In the genomic region with DNA sequence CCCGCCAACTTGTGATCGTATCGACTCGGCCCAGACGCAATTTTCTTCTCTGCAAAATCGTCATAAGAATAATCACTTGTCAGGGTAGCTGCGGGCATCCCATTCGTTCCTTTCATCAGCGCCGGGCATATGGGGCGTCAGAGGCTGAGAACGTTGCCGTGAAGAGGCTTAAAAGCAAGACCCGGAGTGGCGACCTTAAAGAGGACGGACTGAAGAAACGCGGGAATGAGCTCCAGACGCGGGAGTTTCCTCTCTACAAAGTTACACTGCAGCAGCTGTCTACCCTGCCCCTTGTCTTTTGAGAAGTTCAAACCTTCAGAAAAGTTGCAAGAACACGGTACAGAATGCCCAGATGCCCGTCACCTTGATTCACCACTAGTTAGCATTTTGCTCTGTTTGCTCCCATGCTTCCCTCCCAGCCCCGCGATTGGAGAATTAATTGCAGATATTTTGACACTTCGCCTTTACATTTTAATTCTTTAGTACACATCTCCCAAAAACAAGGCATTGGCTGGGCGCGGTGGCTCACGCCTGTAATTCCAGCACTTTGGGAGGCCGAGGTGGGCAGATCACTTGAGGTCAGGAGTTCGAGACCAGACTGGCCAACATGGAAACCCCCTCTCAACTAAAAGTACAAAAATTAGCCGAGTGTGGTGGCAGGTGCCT, we compare ENCODE assay signal across 8 cellular contexts. TPM values are rescaled to one million over a fixed set of nuclear protein-coding genes. Genes with fewer than 3 reads are reported as not detected.
DNase-seq lines count a peak whose midpoint lies in the region; ATAC-seq and TF ChIP-seq lines count a peak whose summit lies in the region.

No MANE protein-coding gene starts in this region.

- H3K4me3 Mint-ChIP-seq in HFFc6 (peak overlapping the region; percentile 96), WTC11 (peak overlapping the region; percentile 77)

- peak overlapping the region; percentile 70 to 91 (median 82) for H3K4me3 ChIP-seq in BLaER1 treated with 17β-estradiol and CSF1 and Interleukin-3, amounts not matched to agents 10 nM and 100 nM
- peak overlapping the region; percentile 89 to 96 (median 96) for H3K4me3 ChIP-seq in skeletal muscle tissue (ENCODE audit: low read length in 3 of 3)

- no peaks in the 10 kb centered on the region for H4K20me1 ChIP-seq in BLaER1 treated with 17β-estradiol and CSF1 and Interleukin-3, amounts not matched to agents 10 nM and 100 nM

- CTCF ChIA-PET in WTC11 (lab: Charles Lee): interaction anchor here (0.7 to 3.3 kb wide), 19 partner anchors 8 to 711 kb away, joined by 3 to 39 read pairs (median 5); a partner anchor contains a TSS

- DNase-seq in HFFc6 (peak; percentile 7), WTC11 (ENCODE audit: low spot score) (no peak), germinal center (ENCODE audit: low spot score) (peak; percentile 16), DMS153 treated with DMSO at 0.1 percent for 48 hours (lab: John Stamatoyannopoulos, UW; ENCODE audit: unreplicated experiment) (no peak), CD1c-positive myeloid dendritic cell (ENCODE audit: extremely low spot score) (no peak), kidney tubule cell (ENCODE audit: low spot score) (no peak)

- TF ChIP-seq CTCF in HFFc6 (IDR thresholded peaks at IDR 0.05) (no peak), WTC11 (IDR thresholded peaks at IDR 0.05) (no peak)

- H3K36me3 ChIP-seq in BLaER1 treated with 17β-estradiol and CSF1 and Interleukin-3, amounts not matched to agents 10 nM and 100 nM: peaks cover 0 to 12% (median 4%) of the 10 kb centered on the region in 11 experiments; a peak in 4 of 22 replicates
- H3K36me3 ChIP-seq in skeletal muscle tissue (ENCODE audit: control insufficient read depth in 3 of 3, insufficient read depth in 3 of 3, low read length in 3 of 3): no peaks in the 10 kb centered on the region

- POLR2A ChIA-PET in WTC11 (lab: Charles Lee): interaction anchor here (0.6 to 1.7 kb wide), 4 partner anchors 33 to 221 kb away, joined by 3 to 8 read pairs (median 3); a partner anchor contains a TSS

- no peaks in the 10 kb centered on the region for H3K27me3 ChIP-seq in BLaER1 treated with 17β-estradiol and CSF1 and Interleukin-3, amounts not matched to agents 10 nM and 100 nM
- H3K27me3 ChIP-seq in skeletal muscle tissue (ENCODE audit: control insufficient read depth in 3 of 3, insufficient read depth in 3 of 3, low read length in 3 of 3): no peaks in the 10 kb centered on the region

- peak overlapping the region; percentile 88 to 98 (median 92) for H3K4me2 ChIP-seq in BLaER1 treated with 17β-estradiol and CSF1 and Interleukin-3, amounts not matched to agents 10 nM and 100 nM

- peak; percentile 2; the same call in 1 of the 2 replicates for ATAC-seq in WTC11

- H3K9me3 Mint-ChIP-seq in HFFc6 (no peaks in the 10 kb centered on the region), WTC11 (no peaks in the 10 kb centered on the region)

- H3K4me1 ChIP-seq in BLaER1 treated with 17β-estradiol and CSF1 and Interleukin-3, amounts not matched to agents 10 nM and 100 nM: peaks cover 14 to 49% (median 40%) of the 10 kb centered on the region in 10 experiments
- H3K4me1 ChIP-seq in skeletal muscle tissue (ENCODE audit: control insufficient read depth in 3 of 3, insufficient read depth in 3 of 3, low read length in 3 of 3): peaks cover 15 to 21% (median 17%) of the 10 kb centered on the region in 3 donors

- peak overlapping the region; percentile 11 to 90 (median 85); a peak in 21 of 22 replicates for H3K27ac ChIP-seq in BLaER1 treated with 17β-estradiol and CSF1 and Interleukin-3, amounts not matched to agents 10 nM and 100 nM
- H3K27ac ChIP-seq in skeletal muscle tissue (ENCODE audit: low read depth, low read length): peak overlapping the region; percentile 47

- H3K27me3 Mint-ChIP-seq in HFFc6 (ENCODE audit: insufficient read depth) (peaks cover 2% of the 10 kb centered on the region), WTC11 (ENCODE audit: low read depth) (no peaks in the 10 kb centered on the region)

- H3K36me3 Mint-ChIP-seq in HFFc6 (ENCODE audit: low read depth): peaks cover 6% of the 10 kb centered on the region
- no peaks in the 10 kb centered on the region for H3K36me3 Mint-ChIP-seq in WTC11

- H3K4me1 Mint-ChIP-seq in HFFc6 (ENCODE audit: low read depth): peaks cover 26% of the 10 kb centered on the region
- peaks cover 16% of the 10 kb centered on the region for H3K4me1 Mint-ChIP-seq in WTC11

- peak overlapping the region; percentile 80 to 92 (median 88) for H3K9ac ChIP-seq in BLaER1 treated with 17β-estradiol and CSF1 and Interleukin-3, amounts not matched to agents 10 nM and 100 nM
- peak overlapping the region; percentile 78 to 86 (median 79) for H3K9ac ChIP-seq in skeletal muscle tissue (ENCODE audit: low read depth in 1 of 3, low read length in 3 of 3)

- H3K9me3 ChIP-seq in BLaER1 treated with 17β-estradiol and CSF1 and Interleukin-3, amounts not matched to agents 10 nM and 100 nM (replicated peaks in 1 of 11): no peaks in the 10 kb centered on the region
- no peaks in the 10 kb centered on the region for H3K9me3 ChIP-seq in skeletal muscle tissue (ENCODE audit: control insufficient read depth in 3 of 3, low read length in 3 of 3)

- H3K27ac Mint-ChIP-seq in HFFc6 (peak overlapping the region; percentile 91), WTC11 (peak overlapping the region; percentile 55)

TF ChIP-seq in WTC11, 78 proteins besides CTCF, POLR2A, EP300 and RAD21:
- TF ChIP-seq NFE2L1 (CRISPR knock-in tag; IDR thresholded peaks at IDR 0.05) (0 out of 2 replicates have a peak, but pooled peaks have one; percentile 0), NR1H2 (CRISPR knock-in tag; IDR thresholded peaks at IDR 0.05) (no peak), JUN (CRISPR knock-in tag; IDR thresholded peaks at IDR 0.05) (no peak), OVOL2 (CRISPR knock-in tag; IDR thresholded peaks at IDR 0.05; ENCODE audit: borderline replicate concordance) (no peak), JAZF1 (CRISPR knock-in tag; IDR thresholded peaks at IDR 0.05) (no peak)
- TF ChIP-seq, protein P1, sequence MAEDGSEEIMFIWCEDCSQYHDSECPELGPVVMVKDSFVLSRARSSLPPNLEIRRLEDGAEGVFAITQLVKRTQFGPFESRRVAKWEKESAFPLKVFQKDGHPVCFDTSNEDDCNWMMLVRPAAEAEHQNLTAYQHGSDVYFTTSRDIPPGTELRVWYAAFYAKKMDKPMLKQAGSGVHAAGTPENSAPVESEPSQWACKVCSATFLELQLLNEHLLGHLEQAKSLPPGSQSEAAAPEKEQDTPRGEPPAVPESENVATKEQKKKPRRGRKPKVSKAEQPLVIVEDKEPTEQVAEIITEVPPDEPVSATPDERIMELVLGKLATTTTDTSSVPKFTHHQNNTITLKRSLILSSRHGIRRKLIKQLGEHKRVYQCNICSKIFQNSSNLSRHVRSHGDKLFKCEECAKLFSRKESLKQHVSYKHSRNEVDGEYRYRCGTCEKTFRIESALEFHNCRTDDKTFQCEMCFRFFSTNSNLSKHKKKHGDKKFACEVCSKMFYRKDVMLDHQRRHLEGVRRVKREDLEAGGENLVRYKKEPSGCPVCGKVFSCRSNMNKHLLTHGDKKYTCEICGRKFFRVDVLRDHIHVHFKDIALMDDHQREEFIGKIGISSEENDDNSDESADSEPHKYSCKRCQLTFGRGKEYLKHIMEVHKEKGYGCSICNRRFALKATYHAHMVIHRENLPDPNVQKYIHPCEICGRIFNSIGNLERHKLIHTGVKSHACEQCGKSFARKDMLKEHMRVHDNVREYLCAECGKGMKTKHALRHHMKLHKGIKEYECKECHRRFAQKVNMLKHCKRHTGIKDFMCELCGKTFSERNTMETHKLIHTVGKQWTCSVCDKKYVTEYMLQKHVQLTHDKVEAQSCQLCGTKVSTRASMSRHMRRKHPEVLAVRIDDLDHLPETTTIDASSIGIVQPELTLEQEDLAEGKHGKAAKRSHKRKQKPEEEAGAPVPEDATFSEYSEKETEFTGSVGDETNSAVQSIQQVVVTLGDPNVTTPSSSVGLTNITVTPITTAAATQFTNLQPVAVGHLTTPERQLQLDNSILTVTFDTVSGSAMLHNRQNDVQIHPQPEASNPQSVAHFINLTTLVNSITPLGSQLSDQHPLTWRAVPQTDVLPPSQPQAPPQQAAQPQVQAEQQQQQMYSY (CRISPR knock-in tag; IDR thresholded peaks at IDR 0.05): peak; percentile 64
- TF ChIP-seq, protein P2, sequence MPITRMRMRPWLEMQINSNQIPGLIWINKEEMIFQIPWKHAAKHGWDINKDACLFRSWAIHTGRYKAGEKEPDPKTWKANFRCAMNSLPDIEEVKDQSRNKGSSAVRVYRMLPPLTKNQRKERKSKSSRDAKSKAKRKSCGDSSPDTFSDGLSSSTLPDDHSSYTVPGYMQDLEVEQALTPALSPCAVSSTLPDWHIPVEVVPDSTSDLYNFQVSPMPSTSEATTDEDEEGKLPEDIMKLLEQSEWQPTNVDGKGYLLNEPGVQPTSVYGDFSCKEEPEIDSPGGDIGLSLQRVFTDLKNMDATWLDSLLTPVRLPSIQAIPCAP (CRISPR knock-in tag; IDR thresholded peaks at IDR 0.05): no peak
- TF ChIP-seq, protein P3, sequence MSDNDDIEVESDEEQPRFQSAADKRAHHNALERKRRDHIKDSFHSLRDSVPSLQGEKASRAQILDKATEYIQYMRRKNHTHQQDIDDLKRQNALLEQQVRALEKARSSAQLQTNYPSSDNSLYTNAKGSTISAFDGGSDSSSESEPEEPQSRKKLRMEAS (CRISPR knock-in tag; IDR thresholded peaks at IDR 0.05): no peak
TF ChIP-seq in WTC11: peak in this region for 2.

RNA-seq across cellular contexts. Expression of a gene that starts 1.0 kb away (rescaled TPM):
- total RNA-seq in HFFc6 (2021; fragmentation: NEBNext Ultra II Directional; extraction: Animal tissue kit (Norgen Biotek cat#: 25700)): 10 to 100 TPM; 24.3 to 31.0 (median 27.3) TPM
- 13.7 to 17.0 TPM (median 13.8 TPM) in 3 replicates for total RNA-seq in WTC11 (2021)
- 2.6 TPM for total RNA-seq in skeletal muscle tissue

RNA-seq across cellular contexts. Expression of a gene that starts 18.6 kb away (rescaled TPM):
- under 1 TPM in 2 of 6 experiments, not detected in 4; 0.43 TPM for total RNA-seq in HFFc6 (2021; fragmentation: NEBNext Ultra II Directional; extraction: Animal tissue kit (Norgen Biotek cat#: 25700))
- 0.48 to 0.66 TPM (median 0.48 TPM) in 3 replicates for total RNA-seq in WTC11 (2021)
- total RNA-seq in skeletal muscle tissue: 0.52 TPM

RNA-seq across cellular contexts. Expression of a gene that starts 32.3 kb away (rescaled TPM):
- total RNA-seq in HFFc6 (2021; fragmentation: NEBNext Ultra II Directional; extraction: Animal tissue kit (Norgen Biotek cat#: 25700)): 100 to 1,000 TPM; 131 to 235 (median 220) TPM
- total RNA-seq in WTC11 (2021): 270 to 278 TPM (median 272 TPM) in 3 replicates
- total RNA-seq in skeletal muscle tissue: 59.5 TPM

RNA-seq across cellular contexts. Expression of a gene that starts 41.1 kb away (rescaled TPM):
- 10 to 100 TPM; 44.1 to 58.6 (median 48.4) TPM for total RNA-seq in HFFc6 (2021; fragmentation: NEBNext Ultra II Directional; extraction: Animal tissue kit (Norgen Biotek cat#: 25700))
- total RNA-seq in WTC11 (2021): 86.4 to 86.7 TPM (median 86.5 TPM) in 3 replicates
- total RNA-seq in skeletal muscle tissue: 15.1 TPM

RNA-seq across cellular contexts. Expression of a gene that starts 43.6 kb away (rescaled TPM):
- total RNA-seq in HFFc6 (2021; fragmentation: NEBNext Ultra II Directional; extraction: Animal tissue kit (Norgen Biotek cat#: 25700)): 10 to 100 TPM; 23.1 to 28.4 (median 26.0) TPM
- total RNA-seq in WTC11 (2021) (27.3 to 30.5 TPM (median 27.8 TPM) in 3 replicates), skeletal muscle tissue (7.3 TPM)

Comparison
In these comparisons a context has a peak if more than half of its experiments do, and no peak if none do; other contexts are left out.
1. DNase-seq: peak in HFFc6 (single experiment) and germinal center (single experiment); none in WTC11 (single experiment), DMS153 treated with DMSO at 0.1 percent for 48 hours (single experiment), CD1c-positive myeloid dendritic cell (single experiment) and kidney tubule cell (single experiment).